In the genomic region with DNA sequence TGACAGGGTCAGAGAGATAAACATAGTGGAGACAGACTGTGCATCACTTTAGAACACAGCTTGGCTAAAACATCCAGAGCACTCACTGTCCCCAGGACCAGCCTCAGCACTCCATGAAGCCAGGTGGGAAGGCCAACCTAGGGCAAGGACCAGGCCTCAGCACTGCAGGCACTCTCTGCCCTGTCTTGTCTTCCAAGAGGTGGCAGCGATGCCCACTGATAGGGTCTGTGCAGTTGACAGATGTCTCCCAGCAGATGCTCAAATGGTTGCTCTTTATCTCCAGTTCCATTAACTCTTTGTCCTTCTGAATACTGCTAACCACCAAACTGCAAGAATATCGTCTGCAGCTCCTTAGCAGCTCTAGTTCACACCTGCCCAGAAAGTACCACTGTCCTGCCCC, we compare ENCODE assay signal across 18 cellular contexts. TPM values are rescaled to one million over a fixed set of nuclear protein-coding genes. Genes with fewer than 3 reads are reported as not detected.
A peak's percentile ranks its signal among the peaks of the same experiment; 100 is the strongest.
DNase-seq lines count a peak whose midpoint lies in the region; ATAC-seq, FAIRE-seq and TF ChIP-seq lines count a peak whose summit lies in the region.
"Had no signal": no experiment of that assay in that cellular context is flagged by ENCODE, and none has a peak within 500 bp of the region (broad histone marks: within the 10 kb centered on the region; RNA-seq: fewer than 3 reads in every experiment).

No MANE protein-coding gene starts in this region.

- H3K36me3 Mint-ChIP-seq in activated naive CD4-positive, alpha-beta T cell treated with anti-CD3 and anti-CD28 coated beads, Interleukin-2, amount 50 U/mL, for 72 hours = peaks cover 13 to 24% of the 10 kb centered on the region in 2 donors
- peaks cover 72% of the 10 kb centered on the region for H3K36me3 Mint-ChIP-seq in stimulated activated effector memory CD8-positive, alpha-beta T cell treated with anti-CD3 and anti-CD28 coated beads, Interleukin-12 subunit alpha, Interleukin-12 subunit beta, amount 100 ng/mL, for 72 hours

- TF ChIP-seq EP300 in K562 (IDR thresholded peaks at IDR 0.05; ENCODE audit: low read length) = no peak

- FAIRE-seq in K562 (lab: Jason Lieb, UNC) = no peak

- no peak for ATAC-seq in activated naive CD4-positive, alpha-beta T cell treated with anti-CD3 and anti-CD28 coated beads, Interleukin-2, amount 50 U/mL, for 72 hours
- no peak for ATAC-seq in K562
- ATAC-seq in stimulated activated effector memory CD8-positive, alpha-beta T cell treated with anti-CD3 and anti-CD28 coated beads, Interleukin-12 subunit alpha, Interleukin-12 subunit beta, amount 100 ng/mL, for 72 hours = no peak

- H3K4me1 ChIP-seq in K562 (replicated peaks in 1 of 2; ENCODE audit: control insufficient read depth in 2 of 2, insufficient read depth in 2 of 2, low read length in 2 of 2) (peaks cover 51 to 54% of the 10 kb centered on the region in 2 experiments; a peak in 4 of 5 replicates), testis (no peaks in the 10 kb centered on the region)

- H3K4me1 Mint-ChIP-seq in stimulated activated effector memory CD8-positive, alpha-beta T cell treated with anti-CD3 and anti-CD28 coated beads, Interleukin-12 subunit alpha, Interleukin-12 subunit beta, amount 100 ng/mL, for 72 hours = peaks cover 30% of the 10 kb centered on the region

- no peak for DNase-seq in activated naive CD4-positive, alpha-beta T cell treated with anti-CD3 and anti-CD28 coated beads, Interleukin-2, amount 50 U/mL, for 72 hours (ENCODE audit: low spot score in 2 of 2)
- no peak for DNase-seq in activated naive CD4-positive, alpha-beta T cell (lab: John Stamatoyannopoulos, UW)
- DNase-seq in K562 (ENCODE audit: extremely low read depth in 1 of 4, low spot score in 3 of 4) (peak in 1 of 4 experiments; percentile 4), posterior vena cava (ENCODE audit: low spot score) (peak; percentile 74), anterior cingulate cortex (lab: John Stamatoyannopoulos, UW) (no peak), testis (no peak)
- no peak for DNase-seq in stimulated activated effector memory CD8-positive, alpha-beta T cell treated with anti-CD3 and anti-CD28 coated beads, Interleukin-12 subunit alpha, Interleukin-12 subunit beta, amount 100 ng/mL, for 72 hours (ENCODE audit: low spot score in 2 of 2)
- DNase-seq: ACHN; CD4-positive, alpha-beta memory T cell; MV-4-11; NCI-H1436; NCI-H2029 treated with DMSO at 0.1 percent for 48 hours; NCI-H510A treated with DMSO at 0.1 percent for 48 hours; SHP77 treated with DMSO at 0.1 percent for 48 hours had no signal

- no peaks in the 10 kb centered on the region for H3K9me3 Mint-ChIP-seq in activated naive CD4-positive, alpha-beta T cell treated with anti-CD3 and anti-CD28 coated beads, Interleukin-2, amount 50 U/mL, for 72 hours
- no peaks in the 10 kb centered on the region for H3K9me3 Mint-ChIP-seq in stimulated activated effector memory CD8-positive, alpha-beta T cell treated with anti-CD3 and anti-CD28 coated beads, Interleukin-12 subunit alpha, Interleukin-12 subunit beta, amount 100 ng/mL, for 72 hours

- peaks cover 62% of the 10 kb centered on the region for H3K36me3 ChIP-seq in K562 (ENCODE audit: control insufficient read depth, insufficient read depth, low read length)
- H3K36me3 ChIP-seq in testis (ENCODE audit: low read depth, missing control alignments) = no peaks in the 10 kb centered on the region

- TF ChIP-seq POLR2A in K562 (conservative IDR thresholded peaks at IDR 0.05) = 0 out of 2 replicates have a peak, but pooled peaks have one; percentile 18
- TF ChIP-seq POLR2A in testis (IDR thresholded peaks at IDR 0.05) = no peak

- no peak for TF ChIP-seq RAD21 in K562 (CRISPR knock-in tag; conservative IDR thresholded peaks at IDR 0.05 in 1 of 2, IDR thresholded peaks at IDR 0.05 in 1 of 2)

- 91% methylated on average over 2 of the region's 2 CpGs for WGBS in K562 (ENCODE audit: insufficient coverage, low coverage, missing lambda C conversion rate)
- 77 to 81% methylated on average over 2 of the region's 2 CpGs for WGBS in testis, 2 donors

- no peak overlapping the region for H3K4me3 Mint-ChIP-seq in stimulated activated effector memory CD8-positive, alpha-beta T cell treated with anti-CD3 and anti-CD28 coated beads, Interleukin-12 subunit alpha, Interleukin-12 subunit beta, amount 100 ng/mL, for 72 hours

- H3K27ac ChIP-seq in K562 (ENCODE audit: extremely low read depth, low read depth, low read length) (no peak overlapping the region), testis (no peak overlapping the region)
- H3K27ac ChIP-seq: Peyer's patch had no signal

- CTCF ChIA-PET in K562 (lab: Yijun Ruan, JAX; ENCODE audit: low intra/inter-chr PET ratio) = interaction anchor here (1.5 kb wide), 1 partner anchor 323 kb away, joined by 7 read pairs; no protein-coding TSS in a partner anchor

- H2AFZ ChIP-seq in K562 (ENCODE audit: low read depth, low read length) = no peak overlapping the region

- H3K9ac ChIP-seq in K562 (ENCODE audit: insufficient read depth in 1 of 2, low read depth in 2 of 2, low read length in 2 of 2) = peak overlapping the region in 1 of 2 experiments; percentile 1; a peak in 1 of 4 replicates

- peaks cover 10% of the 10 kb centered on the region for H3K9me1 ChIP-seq in K562 (ENCODE audit: control insufficient read depth, insufficient read depth, low read length)

- H3K27me3 ChIP-seq in K562 (ENCODE audit: control insufficient read depth in 2 of 2, insufficient read depth in 2 of 2, low read length in 2 of 2) (no peaks in the 10 kb centered on the region), testis (no peaks in the 10 kb centered on the region)
- H3K27me3 ChIP-seq: Peyer's patch had no signal

- intact Hi-C loops in K562 (cut with micrococcal nuclease) (loop anchor here (5.0 kb wide), 3 partner anchors 67 to 322 kb away; no protein-coding TSS in a partner anchor), posterior vena cava (cut with DNase I) (loop anchor here (1.0 to 10.0 kb wide), 2 partner anchors 320 to 321 kb away; no protein-coding TSS in a partner anchor), testis (cut with DNase I; ENCODE audit: low total_unique reads) (no loop called here)

- TF ChIP-seq CTCF in GM12873 (IDR thresholded peaks at IDR 0.05; ENCODE audit: insufficient read depth, low read depth, low read length, missing control alignments) = peak; percentile 11
- no peak for TF ChIP-seq CTCF in K562 (IDR thresholded peaks at IDR 0.05 in 2 of 3, conservative IDR thresholded peaks at IDR 0.05 in 1 of 3; ENCODE audit: insufficient read depth in 2 of 3, low read depth in 1 of 3, low read length in 3 of 3)
- no peak for TF ChIP-seq CTCF in testis (IDR thresholded peaks at IDR 0.05)

- peak overlapping the region; percentile 19 to 89 for H3K27ac Mint-ChIP-seq in activated naive CD4-positive, alpha-beta T cell treated with anti-CD3 and anti-CD28 coated beads, Interleukin-2, amount 50 U/mL, for 72 hours
- no peak overlapping the region for H3K27ac Mint-ChIP-seq in stimulated activated effector memory CD8-positive, alpha-beta T cell treated with anti-CD3 and anti-CD28 coated beads, Interleukin-12 subunit alpha, Interleukin-12 subunit beta, amount 100 ng/mL, for 72 hours

- 0 out of 2 replicates have a peak overlapping the region, but pooled peaks have one; percentile 55 for H3K4me2 ChIP-seq in K562 (ENCODE audit: insufficient read depth, low read length)

- no peaks in the 10 kb centered on the region for H3K9me3 ChIP-seq in K562 (replicated peaks; ENCODE audit: control insufficient read depth, insufficient read depth, low read depth, low read length)
- no peaks in the 10 kb centered on the region for H3K9me3 ChIP-seq in testis
- H3K9me3 ChIP-seq: Peyer's patch had no signal

- no TSS peak for BruUV-seq in K562 (replicated peaks; lab: Mats Ljungman, UMichigan)

- peaks cover 16% of the 10 kb centered on the region for H3K79me2 ChIP-seq in K562 (ENCODE audit: control insufficient read depth, insufficient read depth, low read length)

- peaks cover 21% of the 10 kb centered on the region for H4K20me1 ChIP-seq in K562 (replicated peaks; ENCODE audit: control insufficient read depth, insufficient read depth, low read length)

- in situ Hi-C loops in K562 (cut with MboI) = no loop called here

- H3K4me3 ChIP-seq in K562 (no peak overlapping the region), testis (no peak overlapping the region)
- H3K4me3 ChIP-seq: Peyer's patch had no signal

- POLR2A ChIA-PET in K562 (lab: Yijun Ruan, JAX) = interaction anchor here (0.6 to 3.8 kb wide), 7 partner anchors 8 to 409 kb away, joined by 3 to 38 read pairs (median 4); a partner anchor contains a TSS

RNA-seq across cellular contexts. Expression of a gene that starts 9.1 kb away (rescaled TPM):
- 10 to 100 TPM; 83.4 to 92.7 TPM for total RNA-seq in activated naive CD4-positive, alpha-beta T cell treated with anti-CD3 and anti-CD28 coated beads, Interleukin-2, amount 50 U/mL, for 72 hours
- total RNA-seq in K562 (2011; cell fraction: chromatin; rRNA removed; ENCODE audit: low replicate concordance) = 104 and 320 TPM in 2 replicates
- total RNA-seq in K562 (2011; cell fraction: nucleolus; rRNA removed) = 229 and 246 TPM in 2 replicates
- 121 and 141 TPM in 2 replicates for total RNA-seq in K562 (2011; cell fraction: nucleoplasm; rRNA removed)
- total RNA-seq in K562 (2014; rRNA removed) (102 and 133 TPM in 2 replicates), K562 (2014; rRNA removed; fragmentation: Illumina TruSeq; extraction: Trizol) (91.2 and 103 TPM in 2 replicates), K562 (2015; rRNA removed; fragmentation: Illumina TruSeq; extraction: Trizol) (89.1 and 90.8 TPM in 2 replicates), K562 (2021) (145 and 155 TPM in 2 replicates), posterior vena cava (10 to 100 TPM; 33.9 to 40.2 TPM), testis (10 to 100 TPM; 58.8 to 72.8 TPM)
- polyA plus RNA-seq in K562 (2011; rRNA removed) (110 and 120 TPM in 2 replicates), K562 (2014; fragmentation: Illumina TruSeq; extraction: Trizol) (114 and 133 TPM in 2 replicates), K562 (2014; fragmentation: Nextera tagmentation; extraction: Ambion mirVana) (10 to 100 TPM; 33.0 to 45.2 TPM), K562 (2014; rRNA removed) (96.7 and 109 TPM in 2 replicates), testis (ENCODE audit: insufficient read depth, low read depth, low replicate concordance) (68.8 TPM)
- 100 and 136 TPM in 2 replicates for polyA plus RNA-seq in K562 (2011; cell fraction: cytosol; rRNA removed)
- polyA plus RNA-seq in K562 (2011; cell fraction: nucleus; rRNA removed) = 265 and 309 TPM in 2 replicates
- polyA plus RNA-seq in K562 (2012) = 122 and 135 TPM in 2 replicates
- 74.9 and 101 TPM in 2 replicates for polyA minus RNA-seq in K562 (2011; rRNA and poly(A)+ RNA removed)
- polyA minus RNA-seq in K562 (2011; cell fraction: cytosol; rRNA and poly(A)+ RNA removed) = 38.9 and 72.1 TPM in 2 replicates
- polyA minus RNA-seq in K562 (2011; cell fraction: nucleus; rRNA and poly(A)+ RNA removed) = 84.7 and 97.7 TPM in 2 replicates

RNA-seq across cellular contexts. Expression of a gene that starts 17.4 kb away (rescaled TPM):
- 100 to 1,000 TPM in 1 of 2 donors, 10 to 100 TPM in 1; 67.1 to 114 TPM for total RNA-seq in activated naive CD4-positive, alpha-beta T cell treated with anti-CD3 and anti-CD28 coated beads, Interleukin-2, amount 50 U/mL, for 72 hours
- 87.6 and 130 TPM in 2 replicates for total RNA-seq in K562 (2011; cell fraction: chromatin; rRNA removed; ENCODE audit: low replicate concordance)
- total RNA-seq in K562 (2011; cell fraction: nucleolus; rRNA removed) = 122 and 140 TPM in 2 replicates
- total RNA-seq in K562 (2011; cell fraction: nucleoplasm; rRNA removed) = 150 and 206 TPM in 2 replicates
- total RNA-seq in K562 (2014; rRNA removed) = 40.0 and 53.8 TPM in 2 replicates
- 40.6 and 42.1 TPM in 2 replicates for total RNA-seq in K562 (2014; rRNA removed; fragmentation: Illumina TruSeq; extraction: Trizol)
- total RNA-seq in K562 (2015; rRNA removed; fragmentation: Illumina TruSeq; extraction: Trizol) = 43.8 and 44.3 TPM in 2 replicates
- total RNA-seq in K562 (2021) = 44.5 and 44.6 TPM in 2 replicates
- 64.0 and 75.5 TPM in 2 replicates for polyA plus RNA-seq in K562 (2011; rRNA removed)
- 83.9 and 104 TPM in 2 replicates for polyA plus RNA-seq in K562 (2011; cell fraction: cytosol; rRNA removed)
- polyA plus RNA-seq in K562 (2011; cell fraction: nucleus; rRNA removed) = 84.1 and 90.2 TPM in 2 replicates
- polyA plus RNA-seq in K562 (2012) = 39.4 and 67.4 TPM in 2 replicates
- polyA plus RNA-seq in K562 (2014; fragmentation: Illumina TruSeq; extraction: Trizol) = 40.5 and 44.2 TPM in 2 replicates
- polyA plus RNA-seq in K562 (2014; fragmentation: Nextera tagmentation; extraction: Ambion mirVana) = 10 to 100 TPM; 20.3 to 23.1 TPM
- polyA plus RNA-seq in K562 (2014; rRNA removed) = 55.3 and 56.4 TPM in 2 replicates
- polyA minus RNA-seq in K562 (2011; rRNA and poly(A)+ RNA removed) = 49.9 and 50.1 TPM in 2 replicates
- 32.8 and 44.1 TPM in 2 replicates for polyA minus RNA-seq in K562 (2011; cell fraction: cytosol; rRNA and poly(A)+ RNA removed)
- 32.0 and 44.2 TPM in 2 replicates for polyA minus RNA-seq in K562 (2011; cell fraction: nucleus; rRNA and poly(A)+ RNA removed)
- 10 to 100 TPM; 50.3 to 52.5 TPM for total RNA-seq in posterior vena cava
- total RNA-seq in testis = 100 to 1,000 TPM; 164 to 236 TPM
- polyA plus RNA-seq in testis (ENCODE audit: insufficient read depth, low read depth, low replicate concordance) = 77.8 TPM

RNA-seq across cellular contexts. Expression of a gene that starts 23.5 kb away (rescaled TPM):
- total RNA-seq in activated naive CD4-positive, alpha-beta T cell treated with anti-CD3 and anti-CD28 coated beads, Interleukin-2, amount 50 U/mL, for 72 hours = under 1 TPM; 0.06 to 0.14 TPM
- total RNA-seq in K562 (2011; cell fraction: chromatin; rRNA removed; ENCODE audit: low replicate concordance) = 0.26 and 0.81 TPM in 2 replicates
- 0.33 and 0.39 TPM in 2 replicates for total RNA-seq in K562 (2011; cell fraction: nucleolus; rRNA removed)
- 0.15 and 0.37 TPM in 2 replicates for total RNA-seq in K562 (2011; cell fraction: nucleoplasm; rRNA removed)
- total RNA-seq in K562 (2014; rRNA removed) = 0.18 TPM in 1 of 2 replicates, not detected in the other
- total RNA-seq in K562 (2014; rRNA removed; fragmentation: Illumina TruSeq; extraction: Trizol) = not detected in 2 replicates
- total RNA-seq in K562 (2015; rRNA removed; fragmentation: Illumina TruSeq; extraction: Trizol) = not detected in 2 replicates
- total RNA-seq in K562 (2021) = 0.02 and 0.07 TPM in 2 replicates
- polyA plus RNA-seq in K562 (2011; rRNA removed) = 0.08 and 0.14 TPM in 2 replicates
- 0.10 and 0.18 TPM in 2 replicates for polyA plus RNA-seq in K562 (2011; cell fraction: cytosol; rRNA removed)
- polyA plus RNA-seq in K562 (2011; cell fraction: nucleus; rRNA removed) = 0.74 and 1.1 TPM in 2 replicates
- 0.08 and 0.11 TPM in 2 replicates for polyA plus RNA-seq in K562 (2012)
- 0.01 and 0.06 TPM in 2 replicates for polyA plus RNA-seq in K562 (2014; fragmentation: Illumina TruSeq; extraction: Trizol)
- not detected for polyA plus RNA-seq in K562 (2014; fragmentation: Nextera tagmentation; extraction: Ambion mirVana)
- 0.07 TPM in 1 of 2 replicates, not detected in the other for polyA plus RNA-seq in K562 (2014; rRNA removed)
- polyA minus RNA-seq in K562 (2011; rRNA and poly(A)+ RNA removed) = 0.06 and 0.11 TPM in 2 replicates
- not detected in 2 replicates for polyA minus RNA-seq in K562 (2011; cell fraction: cytosol; rRNA and poly(A)+ RNA removed)
- polyA minus RNA-seq in K562 (2011; cell fraction: nucleus; rRNA and poly(A)+ RNA removed) = 0.13 and 0.44 TPM in 2 replicates
- under 1 TPM; 0.14 to 0.23 TPM for total RNA-seq in posterior vena cava
- under 1 TPM; 0.37 to 0.55 TPM for total RNA-seq in testis
- 0.83 TPM for polyA plus RNA-seq in testis (ENCODE audit: insufficient read depth, low read depth, low replicate concordance)
- total RNA-seq: Daoy, H4 had no signal
- polyA plus RNA-seq: CD4-positive, alpha-beta memory T cell had no signal

RNA-seq across cellular contexts. Expression of a gene that starts 41.8 kb away (rescaled TPM):
- total RNA-seq in activated naive CD4-positive, alpha-beta T cell treated with anti-CD3 and anti-CD28 coated beads, Interleukin-2, amount 50 U/mL, for 72 hours = 100 to 1,000 TPM in 1 of 2 donors, 10 to 100 TPM in 1; 53.2 to 106 TPM
- total RNA-seq in K562 (2011; cell fraction: chromatin; rRNA removed; ENCODE audit: low replicate concordance) = 67.1 and 99.5 TPM in 2 replicates
- 61.5 and 70.1 TPM in 2 replicates for total RNA-seq in K562 (2011; cell fraction: nucleolus; rRNA removed)
- 49.3 and 64.3 TPM in 2 replicates for total RNA-seq in K562 (2011; cell fraction: nucleoplasm; rRNA removed)
- total RNA-seq in K562 (2014; rRNA removed) = 38.6 and 50.0 TPM in 2 replicates
- total RNA-seq in K562 (2014; rRNA removed; fragmentation: Illumina TruSeq; extraction: Trizol) = 20.5 and 21.8 TPM in 2 replicates
- total RNA-seq in K562 (2015; rRNA removed; fragmentation: Illumina TruSeq; extraction: Trizol) = 19.4 and 20.2 TPM in 2 replicates
- 80.3 and 86.6 TPM in 2 replicates for total RNA-seq in K562 (2021)
- polyA plus RNA-seq in K562 (2011; rRNA removed) = 23.5 and 44.6 TPM in 2 replicates
- 44.3 and 54.2 TPM in 2 replicates for polyA plus RNA-seq in K562 (2011; cell fraction: cytosol; rRNA removed)
- polyA plus RNA-seq in K562 (2011; cell fraction: nucleus; rRNA removed) = 59.0 and 70.4 TPM in 2 replicates
- polyA plus RNA-seq in K562 (2012) = 55.7 and 67.9 TPM in 2 replicates
- 58.8 and 59.1 TPM in 2 replicates for polyA plus RNA-seq in K562 (2014; fragmentation: Illumina TruSeq; extraction: Trizol)
- 1 to 10 TPM; 3.1 to 6.3 TPM for polyA plus RNA-seq in K562 (2014; fragmentation: Nextera tagmentation; extraction: Ambion mirVana)
- 31.4 and 31.6 TPM in 2 replicates for polyA plus RNA-seq in K562 (2014; rRNA removed)
- polyA minus RNA-seq in K562 (2011; rRNA and poly(A)+ RNA removed) = 66.0 and 68.6 TPM in 2 replicates
- 52.4 and 53.8 TPM in 2 replicates for polyA minus RNA-seq in K562 (2011; cell fraction: cytosol; rRNA and poly(A)+ RNA removed)
- 25.8 and 36.1 TPM in 2 replicates for polyA minus RNA-seq in K562 (2011; cell fraction: nucleus; rRNA and poly(A)+ RNA removed)
- 100 to 1,000 TPM; 123 to 132 TPM for total RNA-seq in posterior vena cava
- 10 to 100 TPM; 82.4 to 95.1 TPM for total RNA-seq in testis
- polyA plus RNA-seq in testis (ENCODE audit: insufficient read depth, low read depth, low replicate concordance) = 87.0 TPM
